9 cellular contexts compared by ENCODE assay signal in genomic region chr4:145829629-145830395, GRCh38.
DNase-seq lines count a peak whose midpoint lies in the region; ATAC-seq and TF ChIP-seq lines count a peak whose summit lies in the region.
"Had no signal": no experiment of that assay in that cellular context is flagged by ENCODE, and none has a peak within 500 bp of the region (broad histone marks: within the 10 kb centered on the region; RNA-seq: fewer than 3 reads in every experiment).

No MANE protein-coding gene starts in this region.

- peak; percentile 54 for ATAC-seq in GM18498 (IDR thresholded peaks at IDR 0.05; ENCODE audit: unreplicated experiment)
- peak; percentile 67 for ATAC-seq in GM21447 (IDR thresholded peaks at IDR 0.05; ENCODE audit: unreplicated experiment)
- ATAC-seq in HG03460 (IDR thresholded peaks at IDR 0.05; ENCODE audit: unreplicated experiment): peak; percentile 61
- no peak for ATAC-seq in PC-3

- POLR2A ChIA-PET in PC-3 (lab: Charles Lee; ENCODE audit: unreplicated experiment): no interaction called here

- no peak overlapping the region for H3K9ac ChIP-seq in PC-3 (ENCODE audit: low read length)

- H3K4me1 ChIP-seq in PC-3 (ENCODE audit: insufficient read depth, low read length): no peaks in the 10 kb centered on the region

- CTCF ChIA-PET in PC-3 (lab: Charles Lee): no interaction called here

- BruUV-seq in PC-3 (replicated peaks; lab: Mats Ljungman, UMichigan): no TSS peak

- H3F3A ChIP-seq in PC-3 (ENCODE audit: low read length, unreplicated experiment): no peaks in the 10 kb centered on the region

- no peaks in the 10 kb centered on the region for H3K79me2 ChIP-seq in PC-3 (ENCODE audit: low read length)

- no peaks in the 10 kb centered on the region for H3K9me2 ChIP-seq in PC-3 (replicated peaks; ENCODE audit: low read length)

- intact Hi-C loops in PC-3 (cut with micrococcal nuclease): no loop called here

- no peak overlapping the region for H3K4me3 ChIP-seq in PC-3 (ENCODE audit: low read length)

- no peak overlapping the region for H2AFZ ChIP-seq in PC-3 (ENCODE audit: low read length)

- no peaks in the 10 kb centered on the region for H4K20me1 ChIP-seq in PC-3 (ENCODE audit: low read length)

- DNase-seq in fibroblast of peridontal ligament (ENCODE audit: extremely low read depth) (peak; percentile 19), NCI-H345 treated with DMSO at 0.1 percent for 48 hours (lab: John Stamatoyannopoulos, UW; ENCODE audit: unreplicated experiment) (no peak), PC-3 (no peak), GM19238 (ENCODE audit: insufficient read length, low spot score) (no peak), DMS 273 (lab: John Stamatoyannopoulos, UW; ENCODE audit: unreplicated experiment) (no peak)
- DNase-seq: amygdala had no signal

- H3K9me3 ChIP-seq in PC-3 (ENCODE audit: low read length): no peaks in the 10 kb centered on the region

- H3K36me3 ChIP-seq in PC-3 (ENCODE audit: low read depth, low read length): no peaks in the 10 kb centered on the region

- no peak for TF ChIP-seq CTCF in PC-3 (conservative IDR thresholded peaks at IDR 0.05; ENCODE audit: low read depth, low read length)

- H3K27ac ChIP-seq in PC-3 (ENCODE audit: low read length): no peak overlapping the region

- H3K4me2 ChIP-seq in PC-3 (ENCODE audit: low read length): no peak overlapping the region

- H3K27me3 ChIP-seq in PC-3 (ENCODE audit: low read length): no peaks in the 10 kb centered on the region
